ENCODE assay signal across 10 cellular contexts in genomic region chr5:140795259-140795641, GRCh38. TPM values are rescaled to one million over a fixed set of nuclear protein-coding genes. Genes with fewer than 3 reads are reported as not detected.
DNase-seq lines count a peak whose midpoint lies in the region; ATAC-seq and TF ChIP-seq lines count a peak whose summit lies in the region.
"Had no signal": no experiment of that assay in that cellular context is flagged by ENCODE, and none has a peak within 500 bp of the region (broad histone marks: within the 10 kb centered on the region; RNA-seq: fewer than 3 reads in every experiment).

No MANE protein-coding gene starts in this region.

- intact Hi-C loops in cardiac septum (cut with DNase I): no loop called here

- TF ChIP-seq CTCF in fibroblast of mammary gland (conservative IDR thresholded peaks at IDR 0.05; ENCODE audit: control insufficient read depth, insufficient read depth, low read depth, low read length): peak; percentile 21

- DNase-seq in ELR (ENCODE audit: low read depth): peak; percentile 18
- DNase-seq in NCI-H128 (lab: John Stamatoyannopoulos, UW; ENCODE audit: unreplicated experiment): peak; percentile 45
- DNase-seq in fibroblast of mammary gland (ENCODE audit: low read depth): no peak
- peak; percentile 49 for DNase-seq in pons (ENCODE audit: low spot score)
- DNase-seq in cardiac septum (ENCODE audit: low spot score): no peak
- no peak for DNase-seq in activated gamma-delta T cell treated with Interleukin-2 at 50 U/mL for 16 hours
- DNase-seq: colonic mucosa, left colon had no signal

- H3K4me3 ChIP-seq in fibroblast of mammary gland (ENCODE audit: control insufficient read depth, low read depth, low read length): no peak overlapping the region
- H3K4me3 ChIP-seq: colonic mucosa had no signal

- ATAC-seq in HG03342 (IDR thresholded peaks at IDR 0.05; ENCODE audit: unreplicated experiment) (no peak), HG03280 (IDR thresholded peaks at IDR 0.05; ENCODE audit: unreplicated experiment) (no peak)
- ATAC-seq: left colon had no signal

RNA-seq across cellular contexts. Expression of gene PCDHA2, which starts 0.6 kb away (rescaled TPM):
- total RNA-seq in cardiac septum: not detected
- total RNA-seq: colonic mucosa, left colon had no signal

RNA-seq across cellular contexts. Expression of gene PCDHA3, which starts 5.6 kb away (rescaled TPM):
- total RNA-seq in cardiac septum: 0.11 TPM

RNA-seq across cellular contexts. Expression of gene PCDHA1, which starts 9.3 kb away (rescaled TPM):
- 0.08 TPM for total RNA-seq in cardiac septum
- total RNA-seq: left colon had no signal

RNA-seq across cellular contexts. Expression of gene PCDHA4, which starts 11.6 kb away (rescaled TPM):
- 0.05 TPM for total RNA-seq in cardiac septum

RNA-seq across cellular contexts. Expression of gene PCDHA5, which starts 26.2 kb away (rescaled TPM):
- 0.11 TPM for total RNA-seq in cardiac septum

Comparison
In these comparisons a context has a peak if more than half of its experiments do, and no peak if none do; other contexts are left out.
1. DNase-seq: peak in ELR (single experiment), NCI-H128 (single experiment) and pons (single experiment); none in fibroblast of mammary gland (single experiment), cardiac septum (single experiment) and activated gamma-delta T cell treated with Interleukin-2 at 50 U/mL for 16 hours (single experiment).